ENCODE assay signal across 8 cellular contexts in genomic region chr10:125720002-125720382, GRCh38. TPM values are rescaled to one million over a fixed set of nuclear protein-coding genes. Genes with fewer than 3 reads are reported as not detected.
A peak's percentile ranks its signal among the peaks of the same experiment; 100 is the strongest.
DNase-seq lines count a peak whose midpoint lies in the region; ATAC-seq, FAIRE-seq and TF ChIP-seq lines count a peak whose summit lies in the region.
"Had no signal": no experiment of that assay in that cellular context is flagged by ENCODE, and none has a peak within 500 bp of the region (broad histone marks: within the 10 kb centered on the region; RNA-seq: fewer than 3 reads in every experiment).

No MANE protein-coding gene starts in this region.

- H3K4me2 ChIP-seq in GM23248 (ENCODE audit: unreplicated experiment) (peak overlapping the region; percentile 88), fibroblast of lung (ENCODE audit: extremely low read depth, insufficient read depth, low read length) (peak overlapping the region; percentile 64)

- H2AFZ ChIP-seq in GM23248 (peak overlapping the region; percentile 90), fibroblast of lung (ENCODE audit: low read length) (peak overlapping the region; percentile 32)

- H3K9me3 ChIP-seq in GM23248 (ENCODE audit: low read depth) (no peaks in the 10 kb centered on the region), RWPE2 (ENCODE audit: severe bottlenecking) (no peaks in the 10 kb centered on the region), fibroblast of lung (ENCODE audit: control insufficient read depth, insufficient read depth, low read depth, low read length) (no peaks in the 10 kb centered on the region), prostate gland (no peaks in the 10 kb centered on the region)

- in situ Hi-C loops in GM23248 (cut with MboI): loop anchor here (25.0 kb wide), 1 partner anchor 683 kb away; no protein-coding TSS in a partner anchor

- TF ChIP-seq POLR2A in prostate gland (IDR thresholded peaks at IDR 0.05): no peak

- H4K20me1 ChIP-seq in GM23248 (ENCODE audit: insufficient read depth): no peaks in the 10 kb centered on the region
- H4K20me1 ChIP-seq in fibroblast of lung (ENCODE audit: control insufficient read depth, extremely low read depth, insufficient read depth, low read length): no peaks in the 10 kb centered on the region

- no peak for FAIRE-seq in D721Med (lab: Jason Lieb, UNC)

- TF ChIP-seq CTCF in RWPE2 (IDR thresholded peaks at IDR 0.05; ENCODE audit: poor library complexity, severe bottlenecking) (no peak), fibroblast of lung (conservative IDR thresholded peaks at IDR 0.05 in 1 of 2, IDR thresholded peaks at IDR 0.05 in 1 of 2; ENCODE audit: low read depth in 1 of 2, low read length in 2 of 2) (no peak), prostate gland (IDR thresholded peaks at IDR 0.05) (no peak), D721Med (IDR thresholded peaks at IDR 0.05; ENCODE audit: insufficient read depth, missing control alignments) (no peak)

- H3K4me3 ChIP-seq in GM23248 (peak overlapping the region; percentile 99), RWPE2 (ENCODE audit: severe bottlenecking) (peak overlapping the region; percentile 74), fibroblast of lung (replicated peaks in 1 of 4; ENCODE audit: control extremely low read depth in 1 of 4, insufficient read depth in 1 of 4, low read depth in 3 of 4, low read length in 4 of 4) (peak overlapping the region; percentile 88 to 100 (median 92)), prostate gland (peak overlapping the region; percentile 76 to 86)

- no peaks in the 10 kb centered on the region for H3K9me2 ChIP-seq in GM23248 (ENCODE audit: insufficient read depth)

- H3K27ac ChIP-seq in GM23248 (peak overlapping the region; percentile 87), RWPE2 (ENCODE audit: poor library complexity, severe bottlenecking) (peak overlapping the region; percentile 47), fibroblast of lung (ENCODE audit: insufficient read depth, low read length) (peak overlapping the region; percentile 82), prostate gland (peak overlapping the region; percentile 90 to 91)

- intact Hi-C loops in prostate gland (cut with DNase I): no loop called here

- H3K27me3 ChIP-seq in GM23248 (replicated peaks; ENCODE audit: insufficient read depth): no peaks in the 10 kb centered on the region
- no peaks in the 10 kb centered on the region for H3K27me3 ChIP-seq in RWPE2 (ENCODE audit: insufficient read depth, poor library complexity, severe bottlenecking)
- no peaks in the 10 kb centered on the region for H3K27me3 ChIP-seq in fibroblast of lung (ENCODE audit: control insufficient read depth, insufficient read depth, low read length)
- no peaks in the 10 kb centered on the region for H3K27me3 ChIP-seq in prostate gland (replicated peaks; ENCODE audit: insufficient read depth)

- H3K36me3 ChIP-seq in GM23248 (ENCODE audit: low read depth): peaks cover 31% of the 10 kb centered on the region
- H3K36me3 ChIP-seq in RWPE2 (ENCODE audit: low read depth): peaks cover 42% of the 10 kb centered on the region
- H3K36me3 ChIP-seq in fibroblast of lung (ENCODE audit: control insufficient read depth, insufficient read depth, low read length): peaks cover 8% of the 10 kb centered on the region
- no peaks in the 10 kb centered on the region for H3K36me3 ChIP-seq in prostate gland

- peaks cover 42% of the 10 kb centered on the region for H3K79me2 ChIP-seq in GM23248 (ENCODE audit: insufficient read depth)
- H3K79me2 ChIP-seq in fibroblast of lung (ENCODE audit: control insufficient read depth, insufficient read depth, low read length): peaks cover 22% of the 10 kb centered on the region

- 0 to 1% methylated on average over 15 of the region's 15 CpGs for WGBS in GM23248 (ENCODE audit: low coverage in 1 of 2, low lambda C conversion rate in 2 of 2, missing lambda C conversion rate in 2 of 2), 2 experiments
- under 1% methylated on average over 15 of the region's 15 CpGs for whole genome bisulfite sequencing in prostate gland

- peaks cover 16% of the 10 kb centered on the region for H3K4me1 ChIP-seq in GM23248 (ENCODE audit: insufficient read depth)
- no peaks in the 10 kb centered on the region for H3K4me1 ChIP-seq in RWPE2 (ENCODE audit: insufficient read depth, poor library complexity, severe bottlenecking)
- no peaks in the 10 kb centered on the region for H3K4me1 ChIP-seq in fibroblast of lung (ENCODE audit: control insufficient read depth, extremely low read depth, insufficient read depth, low read length)
- H3K4me1 ChIP-seq in prostate gland (replicated peaks): no peaks in the 10 kb centered on the region

- no peak; the same call in 2 of the 3 replicates for ATAC-seq in RWPE2 (ENCODE audit: low read depth)
- no peak for ATAC-seq in HG03378 (IDR thresholded peaks at IDR 0.05; ENCODE audit: unreplicated experiment)

- H3F3A ChIP-seq in GM23248 (ENCODE audit: insufficient read depth): peaks cover 10% of the 10 kb centered on the region

- DNase-seq in GM23248 (peak; percentile 63), RWPE2 (ENCODE audit: low spot score) (no peak), fibroblast of lung (ENCODE audit: low read depth in 2 of 2) (peak; percentile 3 to 6), prostate gland (ENCODE audit: low spot score) (no peak), SK-N-DZ (ENCODE audit: low spot score) (no peak), D721Med (ENCODE audit: insufficient read length, low spot score) (no peak)

- peak overlapping the region; percentile 99 for H3K9ac ChIP-seq in GM23248
- peak overlapping the region; percentile 89 for H3K9ac ChIP-seq in fibroblast of lung (ENCODE audit: insufficient read depth, low read length)

RNA-seq across cellular contexts. Expression of gene EDRF1, which starts 0.5 kb away (rescaled TPM):
- 13.2 and 16.4 TPM in 2 replicates for total RNA-seq in GM23248 (2014; rRNA removed; shearing (Covaris generic))
- 10.2 and 11.4 TPM in 2 replicates for polyA plus RNA-seq in GM23248 (2016; fragmentation: Nextera tagmentation; extraction: Ambion mirVana)
- 21.6 and 25.3 TPM in 2 replicates for total RNA-seq in fibroblast of lung
- polyA plus RNA-seq in fibroblast of lung: 17.3 and 19.9 TPM in 2 replicates
- polyA plus RNA-seq in fibroblast of lung (2012): 9.7 and 10.2 TPM in 2 replicates
- 6.3 and 25.1 TPM in 2 replicates for polyA minus RNA-seq in fibroblast of lung (ENCODE audit: low replicate concordance)
- total RNA-seq in prostate gland: 10 to 100 TPM; 18.9 to 49.6 TPM
- 32.4 and 39.4 TPM in 2 replicates for polyA plus RNA-seq in SK-N-DZ (2014; cell fraction: cytosol; rRNA removed)
- 92.2 and 113 TPM in 2 replicates for polyA plus RNA-seq in SK-N-DZ (2014; cell fraction: nucleus; rRNA removed)

RNA-seq across cellular contexts. Expression of gene TEX36, which starts 37.0 kb away (rescaled TPM):
- 0.76 TPM in 1 of 2 replicates, not detected in the other for total RNA-seq in GM23248 (2014; rRNA removed; shearing (Covaris generic))
- polyA plus RNA-seq in GM23248 (2016; fragmentation: Nextera tagmentation; extraction: Ambion mirVana) (0.34 and 0.35 TPM in 2 replicates), fibroblast of lung (0.32 TPM in 1 of 2 replicates, not detected in the other)
- total RNA-seq in fibroblast of lung (not detected in 2 replicates), prostate gland (not detected)
- polyA plus RNA-seq in fibroblast of lung (2012): not detected in 2 replicates
- not detected in 2 replicates for polyA minus RNA-seq in fibroblast of lung (ENCODE audit: low replicate concordance)
- not detected in 2 replicates for polyA plus RNA-seq in SK-N-DZ (2014; cell fraction: cytosol; rRNA removed)
- 1.9 TPM in 1 of 2 replicates, not detected in the other for polyA plus RNA-seq in SK-N-DZ (2014; cell fraction: nucleus; rRNA removed)
- total RNA-seq: temporal lobe had no signal

RNA-seq across cellular contexts. Expression of gene MMP21, which starts 55.6 kb away (rescaled TPM):
- not detected in 2 replicates for total RNA-seq in GM23248 (2014; rRNA removed; shearing (Covaris generic))
- polyA plus RNA-seq in GM23248 (2016; fragmentation: Nextera tagmentation; extraction: Ambion mirVana) (not detected in 2 replicates), fibroblast of lung (0.05 TPM in 1 of 2 replicates, not detected in the other)
- total RNA-seq in fibroblast of lung (0.17 and 0.26 TPM in 2 replicates), prostate gland (not detected)
- 0.06 TPM in 1 of 2 replicates, not detected in the other for polyA plus RNA-seq in fibroblast of lung (2012)
- polyA minus RNA-seq in fibroblast of lung (ENCODE audit: low replicate concordance): not detected in 2 replicates
- polyA plus RNA-seq in SK-N-DZ (2014; cell fraction: cytosol; rRNA removed): not detected in 2 replicates
- polyA plus RNA-seq in SK-N-DZ (2014; cell fraction: nucleus; rRNA removed): 0.53 TPM in 1 of 2 replicates, not detected in the other

Comparison
In these comparisons a context has a peak if more than half of its experiments do, and no peak if none do; other contexts are left out.
1. DNase-seq: peak in GM23248 (single experiment) and fibroblast of lung (2 of 2); none in RWPE2 (single experiment), prostate gland (single experiment), SK-N-DZ (single experiment) and D721Med (single experiment).
2. Peak in every context shown above with its lines, with median percentiles within 50 percentile points of each other: H3K27ac ChIP-seq and H3K4me3 ChIP-seq.